ENCODE assay signal across 2 cellular contexts in the genomic region with DNA sequence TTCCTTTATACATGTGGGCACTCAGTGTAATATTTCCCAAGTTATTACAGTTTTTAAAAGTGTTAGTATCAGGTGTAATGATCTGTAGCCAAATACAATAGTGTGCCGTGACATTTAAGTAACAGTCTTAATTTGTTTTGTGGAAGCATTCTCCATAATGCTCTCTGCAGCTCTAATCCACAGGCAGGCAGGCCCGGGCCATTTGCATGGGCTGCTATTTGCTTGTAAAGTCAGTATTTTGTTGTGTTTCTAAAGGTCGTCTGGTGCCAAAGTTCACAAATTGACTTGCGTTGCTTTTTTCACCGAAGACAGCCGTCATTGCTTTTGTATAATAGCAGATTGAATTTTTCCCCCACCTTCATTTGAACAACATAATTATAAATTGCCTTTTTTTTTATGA.
TF ChIP-seq lines count a peak whose summit lies in the region.

No MANE protein-coding gene starts in this region.

TF ChIP-seq in HepG2, 621 proteins besides CTCF, POLR2A, EP300 and RAD21:
- TF ChIP-seq, protein P1, sequence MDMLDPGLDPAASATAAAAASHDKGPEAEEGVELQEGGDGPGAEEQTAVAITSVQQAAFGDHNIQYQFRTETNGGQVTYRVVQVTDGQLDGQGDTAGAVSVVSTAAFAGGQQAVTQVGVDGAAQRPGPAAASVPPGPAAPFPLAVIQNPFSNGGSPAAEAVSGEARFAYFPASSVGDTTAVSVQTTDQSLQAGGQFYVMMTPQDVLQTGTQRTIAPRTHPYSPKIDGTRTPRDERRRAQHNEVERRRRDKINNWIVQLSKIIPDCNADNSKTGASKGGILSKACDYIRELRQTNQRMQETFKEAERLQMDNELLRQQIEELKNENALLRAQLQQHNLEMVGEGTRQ (IDR thresholded peaks at IDR 0.05; ENCODE audit: low read depth, low read length): no peak
- TF ChIP-seq, protein P1 (CRISPR knock-in tag; IDR thresholded peaks at IDR 0.05; ENCODE audit: borderline replicate concordance): no peak
- TF ChIP-seq, protein P2, sequence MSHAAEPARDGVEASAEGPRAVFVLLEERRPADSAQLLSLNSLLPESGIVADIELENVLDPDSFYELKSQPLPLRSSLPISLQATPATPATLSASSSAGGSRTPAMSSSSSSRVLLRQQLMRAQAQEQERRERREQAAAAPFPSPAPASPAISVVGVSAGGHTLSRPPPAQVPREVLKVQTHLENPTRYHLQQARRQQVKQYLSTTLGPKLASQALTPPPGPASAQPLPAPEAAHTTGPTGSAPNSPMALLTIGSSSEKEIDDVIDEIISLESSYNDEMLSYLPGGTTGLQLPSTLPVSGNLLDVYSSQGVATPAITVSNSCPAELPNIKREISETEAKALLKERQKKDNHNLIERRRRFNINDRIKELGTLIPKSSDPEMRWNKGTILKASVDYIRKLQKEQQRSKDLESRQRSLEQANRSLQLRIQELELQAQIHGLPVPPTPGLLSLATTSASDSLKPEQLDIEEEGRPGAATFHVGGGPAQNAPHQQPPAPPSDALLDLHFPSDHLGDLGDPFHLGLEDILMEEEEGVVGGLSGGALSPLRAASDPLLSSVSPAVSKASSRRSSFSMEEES (CRISPR knock-in tag; IDR thresholded peaks at IDR 0.05): no peak
- TF ChIP-seq CENPT (CRISPR knock-in tag; IDR thresholded peaks at IDR 0.05; ENCODE audit: low read depth) (no peak), CCDC6 (CRISPR knock-in tag; IDR thresholded peaks at IDR 0.05) (no peak), RXRA (CRISPR knock-in tag; IDR thresholded peaks at IDR 0.05) (no peak), SIN3B (IDR thresholded peaks at IDR 0.05; ENCODE audit: low read length) (no peak), ZNF672 (CRISPR knock-in tag; IDR thresholded peaks at IDR 0.05) (no peak), ZNF674 (CRISPR knock-in tag; IDR thresholded peaks at IDR 0.05; ENCODE audit: low read depth) (no peak), REPIN1 (CRISPR knock-in tag; IDR thresholded peaks at IDR 0.05; ENCODE audit: borderline replicate concordance, low read depth) (no peak), TCF7 (IDR thresholded peaks at IDR 0.05; ENCODE audit: low read depth) (no peak), IKZF1 (IDR thresholded peaks at IDR 0.05) (no peak)
- TF ChIP-seq, protein P3, sequence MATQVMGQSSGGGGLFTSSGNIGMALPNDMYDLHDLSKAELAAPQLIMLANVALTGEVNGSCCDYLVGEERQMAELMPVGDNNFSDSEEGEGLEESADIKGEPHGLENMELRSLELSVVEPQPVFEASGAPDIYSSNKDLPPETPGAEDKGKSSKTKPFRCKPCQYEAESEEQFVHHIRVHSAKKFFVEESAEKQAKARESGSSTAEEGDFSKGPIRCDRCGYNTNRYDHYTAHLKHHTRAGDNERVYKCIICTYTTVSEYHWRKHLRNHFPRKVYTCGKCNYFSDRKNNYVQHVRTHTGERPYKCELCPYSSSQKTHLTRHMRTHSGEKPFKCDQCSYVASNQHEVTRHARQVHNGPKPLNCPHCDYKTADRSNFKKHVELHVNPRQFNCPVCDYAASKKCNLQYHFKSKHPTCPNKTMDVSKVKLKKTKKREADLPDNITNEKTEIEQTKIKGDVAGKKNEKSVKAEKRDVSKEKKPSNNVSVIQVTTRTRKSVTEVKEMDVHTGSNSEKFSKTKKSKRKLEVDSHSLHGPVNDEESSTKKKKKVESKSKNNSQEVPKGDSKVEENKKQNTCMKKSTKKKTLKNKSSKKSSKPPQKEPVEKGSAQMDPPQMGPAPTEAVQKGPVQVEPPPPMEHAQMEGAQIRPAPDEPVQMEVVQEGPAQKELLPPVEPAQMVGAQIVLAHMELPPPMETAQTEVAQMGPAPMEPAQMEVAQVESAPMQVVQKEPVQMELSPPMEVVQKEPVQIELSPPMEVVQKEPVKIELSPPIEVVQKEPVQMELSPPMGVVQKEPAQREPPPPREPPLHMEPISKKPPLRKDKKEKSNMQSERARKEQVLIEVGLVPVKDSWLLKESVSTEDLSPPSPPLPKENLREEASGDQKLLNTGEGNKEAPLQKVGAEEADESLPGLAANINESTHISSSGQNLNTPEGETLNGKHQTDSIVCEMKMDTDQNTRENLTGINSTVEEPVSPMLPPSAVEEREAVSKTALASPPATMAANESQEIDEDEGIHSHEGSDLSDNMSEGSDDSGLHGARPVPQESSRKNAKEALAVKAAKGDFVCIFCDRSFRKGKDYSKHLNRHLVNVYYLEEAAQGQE (IDR thresholded peaks at IDR 0.05; ENCODE audit: borderline replicate concordance in 1 of 2, low read depth in 1 of 2, low read length in 2 of 2): no peak

TF ChIP-seq in H1, 55 proteins besides CTCF, POLR2A, EP300 and RAD21:
- TF ChIP-seq, protein P4, sequence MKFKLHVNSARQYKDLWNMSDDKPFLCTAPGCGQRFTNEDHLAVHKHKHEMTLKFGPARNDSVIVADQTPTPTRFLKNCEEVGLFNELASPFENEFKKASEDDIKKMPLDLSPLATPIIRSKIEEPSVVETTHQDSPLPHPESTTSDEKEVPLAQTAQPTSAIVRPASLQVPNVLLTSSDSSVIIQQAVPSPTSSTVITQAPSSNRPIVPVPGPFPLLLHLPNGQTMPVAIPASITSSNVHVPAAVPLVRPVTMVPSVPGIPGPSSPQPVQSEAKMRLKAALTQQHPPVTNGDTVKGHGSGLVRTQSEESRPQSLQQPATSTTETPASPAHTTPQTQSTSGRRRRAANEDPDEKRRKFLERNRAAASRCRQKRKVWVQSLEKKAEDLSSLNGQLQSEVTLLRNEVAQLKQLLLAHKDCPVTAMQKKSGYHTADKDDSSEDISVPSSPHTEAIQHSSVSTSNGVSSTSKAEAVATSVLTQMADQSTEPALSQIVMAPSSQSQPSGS (IDR thresholded peaks at IDR 0.05; ENCODE audit: low read length): no peak
- no peak for TF ChIP-seq CBX8 (IDR thresholded peaks at IDR 0.05; ENCODE audit: borderline replicate concordance, low read depth, low read length)
- TF ChIP-seq NANOG (IDR thresholded peaks at IDR 0.05; ENCODE audit: insufficient read depth, low read depth, low read length, poor library complexity, severe bottlenecking): no peak
- TF ChIP-seq TBP (IDR thresholded peaks at IDR 0.05; ENCODE audit: low read depth, low read length): no peak
- no peak for TF ChIP-seq TCF12 (IDR thresholded peaks at IDR 0.05; ENCODE audit: low read depth, low read length)
- TF ChIP-seq ZNF274 (IDR thresholded peaks at IDR 0.05; ENCODE audit: borderline replicate concordance, extremely low read depth, low read length): no peak
- no peak for TF ChIP-seq CTBP2 (IDR thresholded peaks at IDR 0.05; ENCODE audit: borderline replicate concordance, insufficient read depth, insufficient read length, low read length)
- TF ChIP-seq EZH2 (IDR thresholded peaks at IDR 0.05; ENCODE audit: low read depth, low read length, severe bottlenecking): no peak
- no peak for TF ChIP-seq FOSL1 (IDR thresholded peaks at IDR 0.05; ENCODE audit: insufficient read depth, low read depth, low read length)
- no peak for TF ChIP-seq POLR2AphosphoS5 (IDR thresholded peaks at IDR 0.05; ENCODE audit: low read depth, low read length)
- no peak for TF ChIP-seq SIN3A (conservative IDR thresholded peaks at IDR 0.05 in 1 of 2, IDR thresholded peaks at IDR 0.05 in 1 of 2; ENCODE audit: low read depth in 1 of 2, low read length in 2 of 2)
- TF ChIP-seq GABPA (IDR thresholded peaks at IDR 0.05; ENCODE audit: borderline replicate concordance, insufficient read depth, low read length): no peak
- no peak for TF ChIP-seq SUZ12 (IDR thresholded peaks at IDR 0.05; ENCODE audit: low read length)
- TF ChIP-seq RFX5 (IDR thresholded peaks at IDR 0.05; ENCODE audit: borderline replicate concordance, low read depth, low read length): no peak
- no peak for TF ChIP-seq RXRA (IDR thresholded peaks at IDR 0.05; ENCODE audit: insufficient read depth, low read depth, low read length)
- no peak for TF ChIP-seq KDM1A (IDR thresholded peaks at IDR 0.05; ENCODE audit: borderline replicate concordance, low read length)
